ENCODE assay signal across 9 cellular contexts in the genomic region with DNA sequence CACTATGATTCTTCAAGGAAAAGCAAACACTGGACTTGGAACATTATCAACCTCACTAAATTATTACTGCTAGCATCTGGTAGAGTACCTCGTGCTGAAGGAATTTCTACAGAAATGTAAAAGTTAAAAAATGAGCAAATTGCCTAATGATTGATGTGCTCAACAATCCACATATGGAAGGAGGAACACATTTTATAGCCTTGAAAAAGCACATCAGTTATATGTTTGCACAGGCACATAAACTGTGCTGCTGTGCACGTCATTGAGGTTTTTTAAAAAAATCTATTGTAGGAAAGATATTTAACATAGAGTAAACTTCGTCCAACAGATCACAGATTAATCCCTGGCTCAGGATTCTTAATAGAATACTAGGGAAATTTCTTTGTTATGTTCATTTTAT.
"Had no signal": no experiment of that assay in that cellular context is flagged by ENCODE, and none has a peak within 500 bp of the region (broad histone marks: within the 10 kb centered on the region; RNA-seq: fewer than 3 reads in every experiment).

No MANE protein-coding gene starts in this region.

- H3K4me3 Mint-ChIP-seq: activated CD8-positive, alpha-beta memory T cell treated with anti-CD3 and anti-CD28 coated beads, Interleukin-2, amount 10 ng/mL, durations not matched to agents 7 days and 5 days; activated T-cell treated with anti-CD3 and anti-CD28 coated beads, Interleukin-2, amount 50 U/mL, for 24 hours; neural progenitor cell had no signal

- H3K4me3 ChIP-seq: neural progenitor cell, pancreas had no signal

- H3K4me2 ChIP-seq: neural progenitor cell had no signal

- DNase-seq: activated CD4-positive, alpha-beta T cell treated with anti-CD3 and anti-CD28 coated beads, Interleukin-2, amount 50 U/mL, for 48 hours; activated CD4-positive, CD25-positive, alpha-beta regulatory T cell treated with anti-CD3 and anti-CD28 coated beads, Interleukin-2, amount 50 U/mL, for 72 hours; activated CD8-positive, alpha-beta memory T cell treated with anti-CD3 and anti-CD28 coated beads, Interleukin-2, amount 10 ng/mL, durations not matched to agents 7 days and 5 days; activated effector memory CD4-positive, alpha-beta T cell treated with anti-CD3 and anti-CD28 coated beads, Interleukin-2, amount 50 U/mL, for 16 hours; activated T-cell treated with anti-CD3 and anti-CD28 coated beads, Interleukin-2, amount 50 U/mL, for 24 hours; hippocampal formation; pancreas had no signal

- H3K27me3 ChIP-seq: neural progenitor cell, pancreas had no signal

- H3K36me3 Mint-ChIP-seq: activated CD8-positive, alpha-beta memory T cell treated with anti-CD3 and anti-CD28 coated beads, Interleukin-2, amount 10 ng/mL, durations not matched to agents 7 days and 5 days; activated naive CD4-positive, alpha-beta T cell treated with anti-CD3 and anti-CD28 coated beads, Interleukin-2, amount 50 U/mL, for 72 hours; neural progenitor cell had no signal

- H3K27ac Mint-ChIP-seq: activated CD8-positive, alpha-beta memory T cell treated with anti-CD3 and anti-CD28 coated beads, Interleukin-2, amount 10 ng/mL, durations not matched to agents 7 days and 5 days; activated naive CD4-positive, alpha-beta T cell treated with anti-CD3 and anti-CD28 coated beads, Interleukin-2, amount 50 U/mL, for 72 hours; activated T-cell treated with anti-CD3 and anti-CD28 coated beads, Interleukin-2, amount 50 U/mL, for 24 hours; neural progenitor cell had no signal

- H3K4me1 ChIP-seq: neural progenitor cell, pancreas had no signal

- H3K9me3 ChIP-seq: pancreas had no signal

- H3K4me1 Mint-ChIP-seq: activated CD8-positive, alpha-beta memory T cell treated with anti-CD3 and anti-CD28 coated beads, Interleukin-2, amount 10 ng/mL, durations not matched to agents 7 days and 5 days; neural progenitor cell had no signal

- H3K27ac ChIP-seq: neural progenitor cell, pancreas had no signal

- H3K36me3 ChIP-seq: neural progenitor cell, pancreas had no signal

- ATAC-seq: activated CD8-positive, alpha-beta memory T cell treated with anti-CD3 and anti-CD28 coated beads, Interleukin-2, amount 10 ng/mL, durations not matched to agents 7 days and 5 days; activated naive CD4-positive, alpha-beta T cell treated with anti-CD3 and anti-CD28 coated beads, Interleukin-2, amount 50 U/mL, for 72 hours had no signal

- H3K9ac ChIP-seq: neural progenitor cell had no signal

- H2AFZ ChIP-seq: neural progenitor cell had no signal

- H3K27me3 Mint-ChIP-seq: activated CD8-positive, alpha-beta memory T cell treated with anti-CD3 and anti-CD28 coated beads, Interleukin-2, amount 10 ng/mL, durations not matched to agents 7 days and 5 days; activated T-cell treated with anti-CD3 and anti-CD28 coated beads, Interleukin-2, amount 50 U/mL, for 24 hours had no signal
